In the genomic region with DNA sequence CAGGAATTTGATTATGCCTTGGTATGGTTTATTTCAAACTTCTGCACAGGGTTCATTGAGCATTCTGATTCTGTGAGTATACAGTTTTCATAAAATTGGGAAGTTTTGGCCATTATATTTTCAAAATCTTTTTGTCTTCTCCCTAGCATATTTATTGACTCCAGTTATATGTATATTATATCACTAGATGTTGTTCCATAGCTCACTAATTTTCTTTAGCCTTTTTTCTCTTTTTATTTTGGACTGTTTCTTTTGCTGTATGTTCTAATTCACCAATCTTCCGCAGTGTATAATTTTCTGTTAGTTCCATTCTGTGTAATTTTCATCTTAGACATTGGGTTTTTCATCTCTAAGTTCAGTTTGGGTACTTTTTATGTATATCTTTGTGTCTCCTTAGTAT, we compare ENCODE assay signal across 17 cellular contexts. TPM values are rescaled to one million over a fixed set of nuclear protein-coding genes. Genes with fewer than 3 reads are reported as not detected.
DNase-seq lines count a peak whose midpoint lies in the region; ATAC-seq and TF ChIP-seq lines count a peak whose summit lies in the region.
"Had no signal": no experiment of that assay in that cellular context is flagged by ENCODE, and none has a peak within 500 bp of the region (broad histone marks: within the 10 kb centered on the region; RNA-seq: fewer than 3 reads in every experiment).

No MANE protein-coding gene starts in this region.

- H3K9me3 ChIP-seq in HEK293 (ENCODE audit: control insufficient read depth, insufficient read depth, low read depth, low read length): no peaks in the 10 kb centered on the region
- H3K9me3 ChIP-seq: A549; BLaER1 treated with 17β-estradiol and CSF1 and Interleukin-3, amounts not matched to agents 10 nM and 100 nM; Caco-2 had no signal

- H3K4me1 ChIP-seq in HEK293 (ENCODE audit: control insufficient read depth, insufficient read depth, low read length): no peaks in the 10 kb centered on the region
- H3K4me1 ChIP-seq: A549, Caco-2 had no signal

- no peak overlapping the region for H3K4me3 Mint-ChIP-seq in glutamatergic neuron (ENCODE audit: unreplicated experiment)
- H3K4me3 Mint-ChIP-seq in stimulated activated memory B cell treated with anti-CD40 and anti-IgM and Interleukin-4, amounts not matched to agents 10 μg/mL and 1 μg/mL and 100 μg/mL, for 72 hours: no peak overlapping the region
- H3K4me3 Mint-ChIP-seq: B cell; CD4-positive, alpha-beta T cell; CD8-positive, alpha-beta T cell had no signal

- H3K36me3 ChIP-seq in HEK293 (ENCODE audit: control insufficient read depth in 2 of 2, insufficient read depth in 1 of 2, low read length in 2 of 2): peaks cover 18 to 52% of the 10 kb centered on the region in 2 experiments; a peak in 2 of 3 replicates

- CTCF ChIA-PET in HEK293 (lab: Yijun Ruan, JAX): interaction anchor here (0.6 to 0.9 kb wide), 2 partner anchors 99 to 330 kb away, joined by 3 to 5 read pairs; no protein-coding TSS in a partner anchor

- no peaks in the 10 kb centered on the region for H3K36me3 Mint-ChIP-seq in glutamatergic neuron (ENCODE audit: unreplicated experiment)
- peaks cover 22% of the 10 kb centered on the region for H3K36me3 Mint-ChIP-seq in stimulated activated memory B cell treated with anti-CD40 and anti-IgM and Interleukin-4, amounts not matched to agents 10 μg/mL and 1 μg/mL and 100 μg/mL, for 72 hours

- H3K27ac Mint-ChIP-seq in glutamatergic neuron (ENCODE audit: unreplicated experiment): peak overlapping the region; percentile 56
- H3K27ac Mint-ChIP-seq in stimulated activated memory B cell treated with anti-CD40 and anti-IgM and Interleukin-4, amounts not matched to agents 10 μg/mL and 1 μg/mL and 100 μg/mL, for 72 hours: peak overlapping the region; percentile 31
- H3K27ac Mint-ChIP-seq: B cell; CD4-positive, alpha-beta T cell; CD8-positive, alpha-beta T cell had no signal

- POLR2A ChIA-PET in HEK293 (lab: Yijun Ruan, JAX): no interaction called here

- H3K4me1 Mint-ChIP-seq in glutamatergic neuron (ENCODE audit: low read depth, unreplicated experiment): no peaks in the 10 kb centered on the region
- H3K4me1 Mint-ChIP-seq in stimulated activated memory B cell treated with anti-CD40 and anti-IgM and Interleukin-4, amounts not matched to agents 10 μg/mL and 1 μg/mL and 100 μg/mL, for 72 hours: peaks cover 16% of the 10 kb centered on the region

- TF ChIP-seq CTCF in HEK293 (tag by site-specific recombination; IDR thresholded peaks at IDR 0.05) (no peak), glutamatergic neuron (IDR thresholded peaks at IDR 0.05; ENCODE audit: partially characterized antibody, unreplicated experiment) (no peak)

- no peak for ATAC-seq in stimulated activated memory B cell treated with anti-CD40 and anti-IgM and Interleukin-4, amounts not matched to agents 10 μg/mL and 1 μg/mL and 100 μg/mL, for 72 hours
- ATAC-seq in HG03442 (IDR thresholded peaks at IDR 0.05; ENCODE audit: unreplicated experiment): no peak
- ATAC-seq: A549; CD8-positive, alpha-beta T cell had no signal

- H3K27ac ChIP-seq in HEK293 (ENCODE audit: extremely low read depth, low read depth, low read length): no peak overlapping the region
- H3K27ac ChIP-seq: 22Rv1; A549; BLaER1 treated with 17β-estradiol and CSF1 and Interleukin-3, amounts not matched to agents 10 nM and 100 nM; C4-2B had no signal

- H3K4me3 ChIP-seq in HEK293 (ENCODE audit: low read depth, low read length): no peak overlapping the region
- H3K4me3 ChIP-seq: A549; BLaER1 treated with 17β-estradiol and CSF1 and Interleukin-3, amounts not matched to agents 10 nM and 100 nM had no signal

- no peak for DNase-seq in glutamatergic neuron
- no peak for DNase-seq in stimulated activated CD4-positive, alpha-beta T cell treated with anti-CD3 and anti-CD28 coated beads, Interleukin-4, amount 100 ng/mL, for 24 hours
- DNase-seq: AML-193; Caco-2; Calu3; CD4-positive, alpha-beta T cell; CD8-positive, alpha-beta T cell; DMS79 treated with DMSO at 0.1 percent for 48 hours; GF-D8 had no signal

- no peaks in the 10 kb centered on the region for H3K9me3 Mint-ChIP-seq in glutamatergic neuron (ENCODE audit: unreplicated experiment)
- no peaks in the 10 kb centered on the region for H3K9me3 Mint-ChIP-seq in stimulated activated memory B cell treated with anti-CD40 and anti-IgM and Interleukin-4, amounts not matched to agents 10 μg/mL and 1 μg/mL and 100 μg/mL, for 72 hours
- H3K9me3 Mint-ChIP-seq: CD4-positive, alpha-beta T cell; CD8-positive, alpha-beta T cell had no signal

- peaks cover 2% of the 10 kb centered on the region for H3K27me3 Mint-ChIP-seq in glutamatergic neuron (ENCODE audit: unreplicated experiment)
- no peaks in the 10 kb centered on the region for H3K27me3 Mint-ChIP-seq in stimulated activated memory B cell treated with anti-CD40 and anti-IgM and Interleukin-4, amounts not matched to agents 10 μg/mL and 1 μg/mL and 100 μg/mL, for 72 hours
- H3K27me3 Mint-ChIP-seq: B cell; CD4-positive, alpha-beta T cell had no signal

TF ChIP-seq in HEK293, 187 proteins besides CTCF, POLR2A, EP300 and RAD21:
- TF ChIP-seq ZNF133 (tag by site-specific recombination; IDR thresholded peaks at IDR 0.05) (peak; percentile 97), ZNF510 (tag by site-specific recombination; IDR thresholded peaks at IDR 0.05; ENCODE audit: insufficient replicate concordance) (no peak), REPIN1 (tag by site-specific recombination; IDR thresholded peaks at IDR 0.05; ENCODE audit: low read depth) (no peak)

RNA-seq across cellular contexts. Expression of a gene that starts 31.9 kb away (rescaled TPM):
- 64.8 TPM for total RNA-seq in glutamatergic neuron (ENCODE audit: unreplicated experiment)
